Comparison of ENCODE assay signal across 8 cellular contexts in genomic region chr4:150402968-150403367, GRCh38.
DNase-seq lines count a peak whose midpoint lies in the region; ATAC-seq and TF ChIP-seq lines count a peak whose summit lies in the region.

No MANE protein-coding gene starts in this region.

- TF ChIP-seq CTCF in OCI-LY1 (IDR thresholded peaks at IDR 0.05; ENCODE audit: low read length), result no peak

- peak overlapping the region; percentile 85 for H3K27ac ChIP-seq in OCI-LY1 (ENCODE audit: low read depth, low read length, poor library complexity, severe bottlenecking)

- H3K27me3 Mint-ChIP-seq in T-helper 2 cell treated with Interferon-gamma antibody and Interleukin-4, amounts not matched to agents 5 μg/mL and 100 μg/mL, for 36 hours (ENCODE audit: low read depth), result no peaks in the 10 kb centered on the region

- H3K27ac Mint-ChIP-seq in T-helper 2 cell treated with Interferon-gamma antibody and Interleukin-4, amounts not matched to agents 5 μg/mL and 100 μg/mL, for 36 hours, result no peak overlapping the region

- peaks cover 29% of the 10 kb centered on the region for H3K4me1 ChIP-seq in OCI-LY1 (ENCODE audit: insufficient read depth, low read length, severe bottlenecking)

- H3K9me3 ChIP-seq in OCI-LY1 (ENCODE audit: low read length), result no peaks in the 10 kb centered on the region

- H3K4me2 ChIP-seq in OCI-LY1 (ENCODE audit: low read length), result peak overlapping the region; percentile 58; the same call in 1 of the 2 replicates

- no peak overlapping the region for H3K9ac ChIP-seq in OCI-LY1 (ENCODE audit: low read length)

- H3K9me2 ChIP-seq in OCI-LY1 (ENCODE audit: low read depth, low read length), result no peaks in the 10 kb centered on the region

- intact Hi-C loops in left colon (cut with DNase I, micrococcal nuclease), result no loop called here

- H3K79me2 ChIP-seq in OCI-LY1 (ENCODE audit: insufficient read depth, low read length), result no peaks in the 10 kb centered on the region

- peak; percentile 42 for DNase-seq in stimulated activated CD4-positive, alpha-beta T cell treated with anti-CD3 and anti-CD28 coated beads, Interleukin-1b, Interleukin-23, amount 100 ng/mL, for 48 hours
- DNase-seq in stimulated activated CD4-positive, alpha-beta T cell treated with anti-CD3 and anti-CD28 coated beads, Interleukin-4, amount 100 ng/mL, for 4 hours, result no peak
- DNase-seq in left colon (peak; percentile 64 to 79), iPS-NIHi7 (ENCODE audit: extremely low spot score) (no peak)
- DNase-seq in effector CD4-positive, alpha-beta T cell, result no peak
- no peak for DNase-seq in T-helper 2 cell treated with Interferon-gamma antibody and Interleukin-4, amounts not matched to agents 5 μg/mL and 100 μg/mL, for 36 hours (ENCODE audit: low spot score)

- H4K20me1 ChIP-seq in OCI-LY1 (ENCODE audit: insufficient read depth, low read length), result no peaks in the 10 kb centered on the region

- no peaks in the 10 kb centered on the region for H3K4me1 Mint-ChIP-seq in T-helper 2 cell treated with Interferon-gamma antibody and Interleukin-4, amounts not matched to agents 5 μg/mL and 100 μg/mL, for 36 hours (ENCODE audit: low read depth)

- H3K27me3 ChIP-seq in OCI-LY1 (ENCODE audit: insufficient read depth, low read length), result no peaks in the 10 kb centered on the region

- H3K9me3 Mint-ChIP-seq in T-helper 2 cell treated with Interferon-gamma antibody and Interleukin-4, amounts not matched to agents 5 μg/mL and 100 μg/mL, for 36 hours, result peaks cover 9% of the 10 kb centered on the region

- H2AFZ ChIP-seq in OCI-LY1 (ENCODE audit: low read length), result no peak overlapping the region

- no peak overlapping the region for H3K4me3 Mint-ChIP-seq in T-helper 2 cell treated with Interferon-gamma antibody and Interleukin-4, amounts not matched to agents 5 μg/mL and 100 μg/mL, for 36 hours

- H3K36me3 ChIP-seq in OCI-LY1 (ENCODE audit: insufficient read depth, low read length), result no peaks in the 10 kb centered on the region

- no peaks in the 10 kb centered on the region for H3F3A ChIP-seq in OCI-LY1 (ENCODE audit: insufficient read depth, low read length)

- H3K36me3 Mint-ChIP-seq in T-helper 2 cell treated with Interferon-gamma antibody and Interleukin-4, amounts not matched to agents 5 μg/mL and 100 μg/mL, for 36 hours (ENCODE audit: low read depth), result peaks cover 10% of the 10 kb centered on the region

- ATAC-seq in HG03469 (IDR thresholded peaks at IDR 0.05; ENCODE audit: unreplicated experiment) (peak; percentile 68), left colon (peak; percentile 92)

- peak overlapping the region; percentile 32 for H3K4me3 ChIP-seq in OCI-LY1 (ENCODE audit: low read depth, low read length, poor library complexity, severe bottlenecking)

Comparison
In these comparisons a context has a peak if more than half of its experiments do, and no peak if none do; other contexts are left out.
1. DNase-seq: peak in stimulated activated CD4-positive, alpha-beta T cell treated with anti-CD3 and anti-CD28 coated beads, Interleukin-1b, Interleukin-23, amount 100 ng/mL, for 48 hours (single experiment) and left colon (2 of 2); none in stimulated activated CD4-positive, alpha-beta T cell treated with anti-CD3 and anti-CD28 coated beads, Interleukin-4, amount 100 ng/mL, for 4 hours (0 of 2), iPS-NIHi7 (single experiment), effector CD4-positive, alpha-beta T cell (single experiment) and T-helper 2 cell treated with Interferon-gamma antibody and Interleukin-4, amounts not matched to agents 5 μg/mL and 100 μg/mL, for 36 hours (single experiment).